Comparison of ENCODE assay signal across 1 cellular context in genomic region chr10:43648392-43649148, GRCh38.
A peak's percentile ranks its signal among the peaks of the same experiment; 100 is the strongest.
TF ChIP-seq lines count a peak whose summit lies in the region.

ZNF32 (minus strand) TSS chr10:43648881; CDS start chr10:43646133, 2,748 bp downstream.

TF ChIP-seq in H1, 55 proteins besides CTCF, POLR2A, EP300 and RAD21 (continued from another document):
- TF ChIP-seq, protein P1, sequence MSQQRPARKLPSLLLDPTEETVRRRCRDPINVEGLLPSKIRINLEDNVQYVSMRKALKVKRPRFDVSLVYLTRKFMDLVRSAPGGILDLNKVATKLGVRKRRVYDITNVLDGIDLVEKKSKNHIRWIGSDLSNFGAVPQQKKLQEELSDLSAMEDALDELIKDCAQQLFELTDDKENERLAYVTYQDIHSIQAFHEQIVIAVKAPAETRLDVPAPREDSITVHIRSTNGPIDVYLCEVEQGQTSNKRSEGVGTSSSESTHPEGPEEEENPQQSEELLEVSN (IDR thresholded peaks at IDR 0.05) = no peak; the same call in 1 of the 2 replicates
- TF ChIP-seq PHF8 (conservative IDR thresholded peaks at IDR 0.05; ENCODE audit: low read depth, low read length) (peak; percentile 92), SP2 (IDR thresholded peaks at IDR 0.05; ENCODE audit: low read length) (no peak), HDAC6 (IDR thresholded peaks at IDR 0.05; ENCODE audit: low read depth, low read length) (no peak), SAP30 (IDR thresholded peaks at IDR 0.05; ENCODE audit: insufficient read depth, insufficient replicate concordance, low read length) (no peak), CHD7 (IDR thresholded peaks at IDR 0.05; ENCODE audit: insufficient replicate concordance, low read length) (no peak), SP1 (IDR thresholded peaks at IDR 0.05; ENCODE audit: low read depth, low read length) (no peak), GTF2F1 (IDR thresholded peaks at IDR 0.05; ENCODE audit: borderline replicate concordance, low read depth, low read length) (no peak), BRCA1 (IDR thresholded peaks at IDR 0.05; ENCODE audit: low read depth, low read length) (no peak), FOSL1 (IDR thresholded peaks at IDR 0.05; ENCODE audit: insufficient read depth, low read depth, low read length) (no peak), KDM5A (IDR thresholded peaks at IDR 0.05; ENCODE audit: low read length) (no peak), SIX5 (IDR thresholded peaks at IDR 0.05; ENCODE audit: low read depth, low read length) (peak; percentile 93), TAF7 (optimal IDR thresholded peaks at IDR 0.05; ENCODE audit: borderline replicate concordance, low read depth, low read length) (peak; percentile 45), SUZ12 (IDR thresholded peaks at IDR 0.05; ENCODE audit: low read length) (no peak), ATF2 (IDR thresholded peaks at IDR 0.05; ENCODE audit: low read length) (no peak), EGR1 (IDR thresholded peaks at IDR 0.05; ENCODE audit: borderline replicate concordance, low read depth, low read length) (no peak), BACH1 (IDR thresholded peaks at IDR 0.05; ENCODE audit: low read length) (no peak), MAX (IDR thresholded peaks at IDR 0.05) (peak; percentile 63; the same call in 1 of the 2 replicates), TAF1 (IDR thresholded peaks at IDR 0.05; ENCODE audit: low read depth, low read length) (peak; percentile 76), CREB1 (IDR thresholded peaks at IDR 0.05) (peak; percentile 26; the same call in 1 of the 2 replicates), SP4 (IDR thresholded peaks at IDR 0.05; ENCODE audit: low read length) (no peak), SIN3A (conservative IDR thresholded peaks at IDR 0.05 in 1 of 2, IDR thresholded peaks at IDR 0.05 in 1 of 2; ENCODE audit: low read depth in 1 of 2, low read length in 2 of 2) (peak in 1 of 2 experiments; percentile 69; a peak in 1 of 4 replicates), YY1 (IDR thresholded peaks at IDR 0.05; ENCODE audit: low read depth, low read length) (no peak), RXRA (IDR thresholded peaks at IDR 0.05; ENCODE audit: insufficient read depth, low read depth, low read length) (no peak), USF2 (IDR thresholded peaks at IDR 0.05; ENCODE audit: low read length) (no peak), ZNF274 (IDR thresholded peaks at IDR 0.05; ENCODE audit: borderline replicate concordance, extremely low read depth, low read length) (no peak), TCF12 (IDR thresholded peaks at IDR 0.05; ENCODE audit: low read depth, low read length) (no peak), RBBP5 (IDR thresholded peaks at IDR 0.05; ENCODE audit: borderline replicate concordance, low read depth, low read length) (no peak), NANOG (IDR thresholded peaks at IDR 0.05; ENCODE audit: insufficient read depth, low read depth, low read length, poor library complexity, severe bottlenecking) (no peak), POU5F1 (IDR thresholded peaks at IDR 0.05; ENCODE audit: low read depth, low read length) (no peak), GABPA (IDR thresholded peaks at IDR 0.05; ENCODE audit: borderline replicate concordance, insufficient read depth, low read length) (no peak), SRF (IDR thresholded peaks at IDR 0.05; ENCODE audit: low read depth, low read length) (no peak), BCL11A (IDR thresholded peaks at IDR 0.05; ENCODE audit: low read depth in 2 of 2, low read length in 2 of 2) (no peak), TBP (IDR thresholded peaks at IDR 0.05; ENCODE audit: low read depth, low read length) (no peak), ASH2L (IDR thresholded peaks at IDR 0.05; ENCODE audit: low read length) (peak; percentile 61), KDM1A (IDR thresholded peaks at IDR 0.05; ENCODE audit: borderline replicate concordance, low read length) (0 out of 2 replicates have a peak, but pooled peaks have one; percentile 11), CHD2 (IDR thresholded peaks at IDR 0.05; ENCODE audit: low read length) (no peak), NRF1 (IDR thresholded peaks at IDR 0.05; ENCODE audit: low read depth, low read length) (no peak), EZH2 (IDR thresholded peaks at IDR 0.05; ENCODE audit: low read depth, low read length, severe bottlenecking) (no peak), HDAC2 (IDR thresholded peaks at IDR 0.05; ENCODE audit: borderline replicate concordance in 1 of 2, low read depth in 2 of 2, low read length in 2 of 2) (no peak), CBX5 (IDR thresholded peaks at IDR 0.05; ENCODE audit: low read depth, low read length) (no peak), CTBP2 (IDR thresholded peaks at IDR 0.05; ENCODE audit: borderline replicate concordance, insufficient read depth, insufficient read length, low read length) (peak; percentile 24), RFX5 (IDR thresholded peaks at IDR 0.05; ENCODE audit: borderline replicate concordance, low read depth, low read length) (no peak), POLR2AphosphoS5 (IDR thresholded peaks at IDR 0.05; ENCODE audit: low read depth, low read length) (peak; percentile 70; the same call in 1 of the 2 replicates), KDM4A (IDR thresholded peaks at IDR 0.05; ENCODE audit: low read depth, low read length, severe bottlenecking) (peak; percentile 93), CEBPB (IDR thresholded peaks at IDR 0.05; ENCODE audit: low read depth, low read length) (no peak), CBX8 (IDR thresholded peaks at IDR 0.05; ENCODE audit: borderline replicate concordance, low read depth, low read length) (no peak), TEAD4 (IDR thresholded peaks at IDR 0.05; ENCODE audit: low read depth, low read length) (no peak), MAFK (IDR thresholded peaks at IDR 0.05; ENCODE audit: low read depth, low read length) (no peak), JUND (IDR thresholded peaks at IDR 0.05; ENCODE audit: low read length) (no peak), SIRT6 (IDR thresholded peaks at IDR 0.05; ENCODE audit: low read length) (no peak)
- TF ChIP-seq, protein P2, sequence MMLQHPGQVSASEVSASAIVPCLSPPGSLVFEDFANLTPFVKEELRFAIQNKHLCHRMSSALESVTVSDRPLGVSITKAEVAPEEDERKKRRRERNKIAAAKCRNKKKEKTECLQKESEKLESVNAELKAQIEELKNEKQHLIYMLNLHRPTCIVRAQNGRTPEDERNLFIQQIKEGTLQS (IDR thresholded peaks at IDR 0.05; ENCODE audit: insufficient read depth, low read depth, low read length) = no peak
TF ChIP-seq in H1: peak in this region for 12.
